2 cellular contexts compared by ENCODE assay signal in genomic region chr12:131885543-131886057, GRCh38.
TF ChIP-seq lines count a peak whose summit lies in the region.

No MANE protein-coding gene starts in this region.

TF ChIP-seq in HepG2, 621 proteins besides CTCF, POLR2A, EP300 and RAD21:
- TF ChIP-seq ZNF260 (CRISPR knock-in tag; IDR thresholded peaks at IDR 0.05; ENCODE audit: borderline replicate concordance, low read depth) (no peak), ZBTB40 (IDR thresholded peaks at IDR 0.05) (peak; percentile 28; the same call in 1 of the 2 replicates), ZBTB40 (CRISPR knock-in tag; IDR thresholded peaks at IDR 0.05) (no peak), ZNF619 (CRISPR knock-in tag; IDR thresholded peaks at IDR 0.05) (no peak), SOX13 (IDR thresholded peaks at IDR 0.05) (no peak), SOX13 (CRISPR knock-in tag; conservative IDR thresholded peaks at IDR 0.05 in 1 of 2, IDR thresholded peaks at IDR 0.05 in 1 of 2) (no peak), FOXJ3 (CRISPR knock-in tag; IDR thresholded peaks at IDR 0.05; ENCODE audit: borderline replicate concordance) (no peak)

TF ChIP-seq in K562, 482 proteins besides CTCF, POLR2A, EP300 and RAD21:
- TF ChIP-seq TRIM24 (IDR thresholded peaks at IDR 0.05) (peak in 1 of 2 experiments; percentile 64; a peak in 2 of 4 replicates), TCFL5 (CRISPR knock-in tag; conservative IDR thresholded peaks at IDR 0.05) (no peak), GABPB2 (CRISPR knock-in tag; conservative IDR thresholded peaks at IDR 0.05) (no peak), TRIM28 (IDR thresholded peaks at IDR 0.05) (peak; percentile 86), NFE2L1 (tag; IDR thresholded peaks at IDR 0.05; ENCODE audit: borderline replicate concordance, low read depth) (no peak), CBX3 (IDR thresholded peaks at IDR 0.05; ENCODE audit: borderline replicate concordance in 1 of 2, low read length in 2 of 2) (peak in 1 of 2 experiments; percentile 68; a peak in 2 of 3 replicates), CBX5 (IDR thresholded peaks at IDR 0.05; ENCODE audit: borderline replicate concordance, low read depth) (peak; percentile 29; the same call in 1 of the 2 replicates), RBM15 (IDR thresholded peaks at IDR 0.05; ENCODE audit: insufficient read depth, low read length) (no peak), ZBTB8A (IDR thresholded peaks at IDR 0.05; ENCODE audit: partially characterized antibody) (no peak), ATF3 (IDR thresholded peaks at IDR 0.05) (no peak), ATF3 (CRISPR knock-in tag; conservative IDR thresholded peaks at IDR 0.05) (no peak), E4F1 (CRISPR knock-in tag; IDR thresholded peaks at IDR 0.05; ENCODE audit: borderline replicate concordance) (no peak), E2F1 (CRISPR knock-in tag; IDR thresholded peaks at IDR 0.05) (no peak), PHF21A (IDR thresholded peaks at IDR 0.05; ENCODE audit: borderline replicate concordance, low read depth) (no peak), ZBTB40 (IDR thresholded peaks at IDR 0.05) (peak; percentile 84), ZBTB40 (CRISPR knock-in tag; IDR thresholded peaks at IDR 0.05) (peak; percentile 60; the same call in 1 of the 2 replicates), ZNF311 (CRISPR knock-in tag; IDR thresholded peaks at IDR 0.05) (no peak), SMARCC2 (IDR thresholded peaks at IDR 0.05; ENCODE audit: low read depth) (no peak), AFF1 (IDR thresholded peaks at IDR 0.05; ENCODE audit: low read depth in 1 of 2, partially characterized antibody in 2 of 2) (peak; percentile 38 to 100), ZNF280A (IDR thresholded peaks at IDR 0.05; ENCODE audit: low read depth, partially characterized antibody) (peak; percentile 48), ZNF76 (CRISPR knock-in tag; IDR thresholded peaks at IDR 0.05; ENCODE audit: borderline replicate concordance) (no peak)
- TF ChIP-seq, protein P1, sequence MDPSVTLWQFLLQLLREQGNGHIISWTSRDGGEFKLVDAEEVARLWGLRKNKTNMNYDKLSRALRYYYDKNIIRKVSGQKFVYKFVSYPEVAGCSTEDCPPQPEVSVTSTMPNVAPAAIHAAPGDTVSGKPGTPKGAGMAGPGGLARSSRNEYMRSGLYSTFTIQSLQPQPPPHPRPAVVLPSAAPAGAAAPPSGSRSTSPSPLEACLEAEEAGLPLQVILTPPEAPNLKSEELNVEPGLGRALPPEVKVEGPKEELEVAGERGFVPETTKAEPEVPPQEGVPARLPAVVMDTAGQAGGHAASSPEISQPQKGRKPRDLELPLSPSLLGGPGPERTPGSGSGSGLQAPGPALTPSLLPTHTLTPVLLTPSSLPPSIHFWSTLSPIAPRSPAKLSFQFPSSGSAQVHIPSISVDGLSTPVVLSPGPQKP (CRISPR knock-in tag; IDR thresholded peaks at IDR 0.05): no peak
